12 cellular contexts compared by ENCODE assay signal in genomic region chr5:81854485-81854884, GRCh38.
DNase-seq lines count a peak whose midpoint lies in the region; ATAC-seq and TF ChIP-seq lines count a peak whose summit lies in the region.
"Had no signal": no experiment of that assay in that cellular context is flagged by ENCODE, and none has a peak within 500 bp of the region (broad histone marks: within the 10 kb centered on the region; RNA-seq: fewer than 3 reads in every experiment).

No MANE protein-coding gene starts in this region.

- BruUV-seq in OCI-LY7 (replicated peaks; lab: Mats Ljungman, UMichigan), result no TSS peak

- H2AFZ ChIP-seq in OCI-LY7 (ENCODE audit: low read length), result peak overlapping the region; percentile 70; the same call in 1 of the 2 replicates

- H4K20me1 ChIP-seq in OCI-LY7 (ENCODE audit: insufficient read depth, low read length), result no peaks in the 10 kb centered on the region
- H4K20me1 ChIP-seq: BLaER1 had no signal

- no peaks in the 10 kb centered on the region for H3K36me3 ChIP-seq in heart right ventricle
- no peaks in the 10 kb centered on the region for H3K36me3 ChIP-seq in OCI-LY7 (ENCODE audit: insufficient read depth, low read length)
- no peaks in the 10 kb centered on the region for H3K36me3 ChIP-seq in H7 (replicated peaks; ENCODE audit: control insufficient read depth, insufficient read depth, low read length)
- H3K36me3 ChIP-seq: BLaER1, colonic mucosa had no signal

- no peaks in the 10 kb centered on the region for H3K9me2 ChIP-seq in OCI-LY7 (ENCODE audit: insufficient read depth, low read length)

- H3K27ac Mint-ChIP-seq in type B pancreatic cell, result peak overlapping the region; percentile 52

- no peaks in the 10 kb centered on the region for H3K27me3 Mint-ChIP-seq in type B pancreatic cell

- CTCF ChIA-PET in OCI-LY7 (lab: Charles Lee; ENCODE audit: unreplicated experiment), result no interaction called here

- H3K4me1 ChIP-seq in heart right ventricle (peaks cover 13 to 76% (median 47%) of the 10 kb centered on the region in 9 donors), OCI-LY7 (ENCODE audit: insufficient read depth, low read length, poor library complexity, severe bottlenecking) (peaks cover 68% of the 10 kb centered on the region)

- POLR2A ChIA-PET in OCI-LY7 (lab: Charles Lee), result interaction anchor here (4.6 to 6.0 kb wide), 2 partner anchors 67 to 104 kb away, joined by 47 to 81 read pairs; partner anchors contain the start of gene SSBP2

- no peaks in the 10 kb centered on the region for H3K9me3 Mint-ChIP-seq in type B pancreatic cell

- H3K4me3 Mint-ChIP-seq in type B pancreatic cell, result peak overlapping the region; percentile 40

- peak overlapping the region in 6 of 10 donors; percentile 33 to 85 (median 80) for H3K27ac ChIP-seq in heart right ventricle
- no peak overlapping the region for H3K27ac ChIP-seq in OCI-LY7 (ENCODE audit: low read depth, low read length, poor library complexity, severe bottlenecking)
- H3K27ac ChIP-seq: BLaER1, colonic mucosa had no signal

- H3K4me2 ChIP-seq in OCI-LY7 (ENCODE audit: low read length), result peak overlapping the region; percentile 96
- H3K4me2 ChIP-seq: BLaER1 had no signal

- H3K4me1 Mint-ChIP-seq in type B pancreatic cell (ENCODE audit: unreplicated experiment), result peaks cover 58% of the 10 kb centered on the region

- TF ChIP-seq CTCF in heart right ventricle (IDR thresholded peaks at IDR 0.05), result peak in 3 of 9 donors; percentile 24 to 50 (median 45)
- peak; percentile 58 for TF ChIP-seq CTCF in OCI-LY7 (conservative IDR thresholded peaks at IDR 0.05; ENCODE audit: low read length)
- peak; percentile 19 for TF ChIP-seq CTCF in foreskin fibroblast (IDR thresholded peaks at IDR 0.05; ENCODE audit: low read depth, low read length)
- peak; percentile 71 for TF ChIP-seq CTCF in type B pancreatic cell (conservative IDR thresholded peaks at IDR 0.05)

- H3K27me3 ChIP-seq in heart right ventricle (no peaks in the 10 kb centered on the region), H7 (ENCODE audit: control insufficient read depth, insufficient read depth, low read length) (no peaks in the 10 kb centered on the region)
- H3K27me3 ChIP-seq: BLaER1, colonic mucosa had no signal

- no peaks in the 10 kb centered on the region for H3K36me3 Mint-ChIP-seq in type B pancreatic cell

- H3K4me3 ChIP-seq in heart right ventricle (no peak overlapping the region), OCI-LY7 (ENCODE audit: low read depth, low read length, poor library complexity, severe bottlenecking) (no peak overlapping the region), foreskin fibroblast (ENCODE audit: low read depth in 1 of 2, low read length in 2 of 2) (no peak overlapping the region), H7 (ENCODE audit: insufficient read depth, low read depth, low read length) (no peak overlapping the region)
- H3K4me3 ChIP-seq: BLaER1, colonic mucosa had no signal

- intact Hi-C loops in heart right ventricle (cut with DNase I), result loop anchor here (5.0 to 10.0 kb wide), 11 partner anchors 67 to 430 kb away; partner anchors contain the start of genes ATG10 (in 7 of the 10) and SSBP2 (in 1 of the 10)
- intact Hi-C loops in cardiac septum (cut with DNase I), result loop anchor here (5.0 kb wide), 2 partner anchors 308 to 427 kb away; no protein-coding TSS in a partner anchor
- intact Hi-C loops in OCI-LY7 (cut with micrococcal nuclease; ENCODE audit: unreplicated experiment), result loop anchor here (5.0 to 10.0 kb wide), 5 partner anchors 220 to 552 kb away; partner anchors contain the start of gene ZCCHC9

- no peak for DNase-seq in heart right ventricle
- no peak for DNase-seq in cardiac septum (ENCODE audit: low spot score)
- no peak for DNase-seq in OCI-LY7 (ENCODE audit: low spot score)
- peak in 1 of 2 donors; percentile 28 for DNase-seq in foreskin fibroblast
- no peak for DNase-seq in type B pancreatic cell (ENCODE audit: extremely low spot score, unreplicated experiment)
- DNase-seq in H7, result no peak
- no peak for DNase-seq in NCI-H2029 treated with DMSO at 0.1 percent for 48 hours (lab: John Stamatoyannopoulos, UW)
- DNase-seq: colonic mucosa, Kasumi-1, posterior cingulate gyrus had no signal

- peaks cover 4% of the 10 kb centered on the region; the same call in 1 of the 2 replicates for H3K79me2 ChIP-seq in OCI-LY7 (ENCODE audit: insufficient read depth, low read depth, low read length)

- ATAC-seq in heart right ventricle (no peak), HG02588 (IDR thresholded peaks at IDR 0.05; ENCODE audit: unreplicated experiment) (no peak)

- no peaks in the 10 kb centered on the region for H3K9me3 ChIP-seq in heart right ventricle
- H3K9me3 ChIP-seq in OCI-LY7 (ENCODE audit: low read length), result no peaks in the 10 kb centered on the region
- H3K9me3 ChIP-seq: BLaER1, colonic mucosa had no signal
